Comparison of ENCODE assay signal across 24 cellular contexts in the genomic region with DNA sequence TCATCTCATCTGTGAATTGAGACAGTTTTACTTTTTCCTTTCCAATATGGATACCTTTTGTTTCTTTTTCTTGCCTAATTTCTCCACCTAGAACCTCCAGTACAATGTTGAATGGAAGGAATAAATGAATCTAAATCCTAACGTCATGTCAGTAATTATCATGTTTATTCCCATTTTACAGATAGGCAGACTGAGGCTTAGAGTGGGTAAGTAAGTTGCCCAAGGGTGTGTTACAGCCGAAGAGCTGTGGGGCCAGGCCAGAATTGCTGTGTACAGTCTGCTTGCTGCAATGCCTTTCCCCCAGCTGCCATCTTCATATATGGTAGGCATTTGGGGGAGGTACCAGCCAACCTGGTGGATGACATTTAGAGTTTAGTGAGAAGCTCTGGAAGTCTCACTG.
A peak's percentile ranks its signal among the peaks of the same experiment; 100 is the strongest.
DNase-seq lines count a peak whose midpoint lies in the region; ATAC-seq, FAIRE-seq and TF ChIP-seq lines count a peak whose summit lies in the region.
"Had no signal": no experiment of that assay in that cellular context is flagged by ENCODE, and none has a peak within 500 bp of the region (broad histone marks: within the 10 kb centered on the region; RNA-seq: fewer than 3 reads in every experiment).

No MANE protein-coding gene starts in this region.

- TF ChIP-seq RAD21 in HepG2 (CRISPR knock-in tag; IDR thresholded peaks at IDR 0.05) (no peak), K562 (CRISPR knock-in tag; conservative IDR thresholded peaks at IDR 0.05 in 1 of 2, IDR thresholded peaks at IDR 0.05 in 1 of 2) (no peak)

- 0 out of 2 replicates have a peak, but pooled peaks cover 3% of the 10 kb centered on the region for H4K20me1 ChIP-seq in HepG2 (ENCODE audit: insufficient read depth, low read length)
- peaks cover 11% of the 10 kb centered on the region; the same call in 1 of the 2 replicates for H4K20me1 ChIP-seq in K562 (replicated peaks; ENCODE audit: control insufficient read depth, insufficient read depth, low read length)
- H4K20me1 ChIP-seq: BLaER1 treated with 17β-estradiol and CSF1 and Interleukin-3, amounts not matched to agents 10 nM and 100 nM had no signal

- H3K4me1 ChIP-seq in HepG2 (ENCODE audit: insufficient read depth, low read length), result no peaks in the 10 kb centered on the region
- H3K4me1 ChIP-seq in right lobe of liver, result no peaks in the 10 kb centered on the region
- H3K4me1 ChIP-seq in K562 (replicated peaks in 1 of 2; ENCODE audit: control insufficient read depth in 2 of 2, insufficient read depth in 2 of 2, low read length in 2 of 2), result no peaks in the 10 kb centered on the region
- H3K4me1 ChIP-seq: A549, Caco-2 had no signal

- H3K9ac ChIP-seq in HepG2 (ENCODE audit: insufficient read depth, low read depth, low read length) (no peak overlapping the region), K562 (ENCODE audit: insufficient read depth in 1 of 2, low read depth in 2 of 2, low read length in 2 of 2) (no peak overlapping the region)
- H3K9ac ChIP-seq: BLaER1 treated with 17β-estradiol and CSF1 and Interleukin-3, amounts not matched to agents 10 nM and 100 nM had no signal

- TF ChIP-seq EP300 in HepG2 (IDR thresholded peaks at IDR 0.05; ENCODE audit: low read depth in 2 of 2, low read length in 2 of 2) (no peak), HepG2 (CRISPR knock-in tag; IDR thresholded peaks at IDR 0.05; ENCODE audit: borderline replicate concordance) (no peak), K562 (IDR thresholded peaks at IDR 0.05; ENCODE audit: low read length) (no peak)

- BruUV-seq in HepG2 (replicated peaks; lab: Mats Ljungman, UMichigan) (no TSS peak), K562 (replicated peaks; lab: Mats Ljungman, UMichigan) (no TSS peak)

- H3K9me3 ChIP-seq in HepG2 (ENCODE audit: low read length), result no peaks in the 10 kb centered on the region
- H3K9me3 ChIP-seq in right lobe of liver, result no peaks in the 10 kb centered on the region
- H3K9me3 ChIP-seq in K562 (replicated peaks; ENCODE audit: control insufficient read depth, insufficient read depth, low read depth, low read length), result no peaks in the 10 kb centered on the region
- H3K9me3 ChIP-seq: A549; BLaER1 treated with 17β-estradiol and CSF1 and Interleukin-3, amounts not matched to agents 10 nM and 100 nM; Caco-2 had no signal

- H3K27ac ChIP-seq in HepG2 (ENCODE audit: extremely low read length, insufficient read depth, low read length), result no peak overlapping the region
- no peak overlapping the region for H3K27ac ChIP-seq in right lobe of liver
- no peak overlapping the region for H3K27ac ChIP-seq in K562 (ENCODE audit: extremely low read depth, low read depth, low read length)
- H3K27ac ChIP-seq: 22Rv1; A549; BLaER1 treated with 17β-estradiol and CSF1 and Interleukin-3, amounts not matched to agents 10 nM and 100 nM; C4-2B had no signal

- H3K79me2 ChIP-seq in HepG2 (ENCODE audit: insufficient read depth, low read length) (no peaks in the 10 kb centered on the region), K562 (ENCODE audit: control insufficient read depth, insufficient read depth, low read length) (no peaks in the 10 kb centered on the region)

- 28% methylated on average over 2 of the region's 2 CpGs for WGBS in HepG2 (ENCODE audit: low lambda C conversion rate)
- WGBS in right lobe of liver (ENCODE audit: insufficient coverage, low coverage, low lambda C conversion rate, missing lambda C conversion rate), result 84% methylated on average over 2 of the region's 2 CpGs
- WGBS in K562 (ENCODE audit: insufficient coverage, low coverage, missing lambda C conversion rate), result 0% methylated on average over 2 of the region's 2 CpGs

- FAIRE-seq in HepG2 (lab: Jason Lieb, UNC), result no peak
- FAIRE-seq in K562 (lab: Jason Lieb, UNC), result no peak
- FAIRE-seq: A549, GM12878, GM12892, GM18507 had no signal

- H2AFZ ChIP-seq in HepG2 (ENCODE audit: low read length) (no peak overlapping the region), K562 (ENCODE audit: low read depth, low read length) (no peak overlapping the region)

- CTCF ChIA-PET in HepG2 (lab: Yijun Ruan, JAX; ENCODE audit: low intra/inter-chr PET ratio, low total read pairs), result no interaction called here
- CTCF ChIA-PET in K562 (lab: Yijun Ruan, JAX; ENCODE audit: low intra/inter-chr PET ratio), result no interaction called here

- H3K9me1 ChIP-seq in K562 (ENCODE audit: control insufficient read depth, insufficient read depth, low read length), result no peaks in the 10 kb centered on the region

- H3K4me3 ChIP-seq in HepG2 (replicated peaks in 1 of 3; ENCODE audit: insufficient read depth in 1 of 3, low read depth in 2 of 3, low read length in 3 of 3) (no peak overlapping the region), right lobe of liver (no peak overlapping the region), K562 (no peak overlapping the region)
- H3K4me3 ChIP-seq: A549; BLaER1 treated with 17β-estradiol and CSF1 and Interleukin-3, amounts not matched to agents 10 nM and 100 nM; GM12878 had no signal

- H3K36me3 ChIP-seq in HepG2 (replicated peaks in 1 of 2; ENCODE audit: control insufficient read depth in 1 of 2, insufficient read depth in 2 of 2, low read length in 2 of 2), result no peaks in the 10 kb centered on the region
- H3K36me3 ChIP-seq in right lobe of liver, result no peaks in the 10 kb centered on the region
- H3K36me3 ChIP-seq in K562 (ENCODE audit: control insufficient read depth, insufficient read depth, low read length), result no peaks in the 10 kb centered on the region
- H3K36me3 ChIP-seq: BLaER1 treated with 17β-estradiol and CSF1 and Interleukin-3, amounts not matched to agents 10 nM and 100 nM had no signal

- intact Hi-C loops in HepG2 (cut with micrococcal nuclease; ENCODE audit: unreplicated experiment) (no loop called here), right lobe of liver (cut with DNase I) (no loop called here), K562 (cut with micrococcal nuclease) (no loop called here)

- DNase-seq in HepG2 (ENCODE audit: low spot score) (no peak), right lobe of liver (no peak), K562 (ENCODE audit: extremely low read depth in 1 of 4, low spot score in 3 of 4) (no peak), NCI-H1092 treated with DMSO at 0.1 percent for 48 hours (lab: John Stamatoyannopoulos, UW) (no peak)
- DNase-seq: AML-193; Caco-2; Calu3; CD4-positive, alpha-beta T cell; CD8-positive, alpha-beta T cell; DMS 273 treated with DMSO at 0.1 percent for 48 hours; DMS153; DMS53; DMS79; DND-41; EL; GDM1 had no signal

- POLR2A ChIA-PET in HepG2 (lab: Yijun Ruan, JAX) (no interaction called here), K562 (lab: Yijun Ruan, JAX) (no interaction called here)

- TF ChIP-seq POLR2A in HepG2 (IDR thresholded peaks at IDR 0.05; ENCODE audit: insufficient read depth in 1 of 2, low read depth in 2 of 2, low read length in 2 of 2) (no peak), right lobe of liver (IDR thresholded peaks at IDR 0.05) (no peak), K562 (conservative IDR thresholded peaks at IDR 0.05) (no peak)

- no peak overlapping the region for H3K4me2 ChIP-seq in HepG2 (ENCODE audit: low read depth, low read length)
- H3K4me2 ChIP-seq in K562 (ENCODE audit: insufficient read depth, low read length), result no peak overlapping the region
- H3K4me2 ChIP-seq: A549; BLaER1 treated with 17β-estradiol and CSF1 and Interleukin-3, amounts not matched to agents 10 nM and 100 nM had no signal

- ATAC-seq in HepG2, result no peak
- ATAC-seq in right lobe of liver, result no peak
- ATAC-seq in K562, result no peak
- no peak for ATAC-seq in GM21526 (IDR thresholded peaks at IDR 0.05; ENCODE audit: low FRiP score, unreplicated experiment)
- ATAC-seq: A549; CD8-positive, alpha-beta T cell; GM12878 had no signal

- no peaks in the 10 kb centered on the region; a peak in 1 of 5 replicates for H3K27me3 ChIP-seq in HepG2 (ENCODE audit: control insufficient read depth in 1 of 2, insufficient read depth in 2 of 2, low read length in 2 of 2)
- no peaks in the 10 kb centered on the region for H3K27me3 ChIP-seq in right lobe of liver
- peaks cover 14 to 37% of the 10 kb centered on the region in 2 experiments for H3K27me3 ChIP-seq in K562 (ENCODE audit: control insufficient read depth in 2 of 2, insufficient read depth in 2 of 2, low read length in 2 of 2)
- H3K27me3 ChIP-seq: BLaER1 treated with 17β-estradiol and CSF1 and Interleukin-3, amounts not matched to agents 10 nM and 100 nM had no signal

- TF ChIP-seq CTCF in HepG2 (CRISPR knock-in tag; IDR thresholded peaks at IDR 0.05), result no peak
- no peak for TF ChIP-seq CTCF in right lobe of liver (IDR thresholded peaks at IDR 0.05)
- no peak for TF ChIP-seq CTCF in K562 (IDR thresholded peaks at IDR 0.05 in 2 of 3, conservative IDR thresholded peaks at IDR 0.05 in 1 of 3; ENCODE audit: insufficient read depth in 2 of 3, low read depth in 1 of 3, low read length in 3 of 3)

- in situ Hi-C loops in HepG2 (cut with HindIII; ENCODE audit: extremely low pct_ligation_motif_present, low pct_unique_long_range_greater_than_20kb), result no loop called here
- in situ Hi-C loops in K562 (cut with MboI), result no loop called here

TF ChIP-seq in HepG2, 621 proteins besides CTCF, POLR2A, EP300 and RAD21:
- TF ChIP-seq, protein P1, sequence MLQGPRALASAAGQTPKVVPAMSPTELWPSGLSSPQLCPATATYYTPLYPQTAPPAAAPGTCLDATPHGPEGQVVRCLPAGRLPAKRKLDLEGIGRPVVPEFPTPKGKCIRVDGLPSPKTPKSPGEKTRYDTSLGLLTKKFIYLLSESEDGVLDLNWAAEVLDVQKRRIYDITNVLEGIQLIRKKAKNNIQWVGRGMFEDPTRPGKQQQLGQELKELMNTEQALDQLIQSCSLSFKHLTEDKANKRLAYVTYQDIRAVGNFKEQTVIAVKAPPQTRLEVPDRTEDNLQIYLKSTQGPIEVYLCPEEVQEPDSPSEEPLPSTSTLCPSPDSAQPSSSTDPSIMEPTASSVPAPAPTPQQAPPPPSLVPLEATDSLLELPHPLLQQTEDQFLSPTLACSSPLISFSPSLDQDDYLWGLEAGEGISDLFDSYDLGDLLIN (CRISPR knock-in tag; IDR thresholded peaks at IDR 0.05; ENCODE audit: borderline replicate concordance), result no peak
- TF ChIP-seq ZNF629 (CRISPR knock-in tag; conservative IDR thresholded peaks at IDR 0.05), result peak; percentile 68

TF ChIP-seq in K562, 482 proteins besides CTCF, POLR2A, EP300 and RAD21 (continues in another document):
- TF ChIP-seq BDP1 (IDR thresholded peaks at IDR 0.05; ENCODE audit: insufficient read depth, insufficient read length) (no peak), MEIS2 (IDR thresholded peaks at IDR 0.05; ENCODE audit: partially characterized antibody) (no peak), KDM1A (IDR thresholded peaks at IDR 0.05) (peak in 1 of 2 experiments; percentile 60; a peak in 2 of 4 replicates), BRD9 (IDR thresholded peaks at IDR 0.05; ENCODE audit: low read depth, partially characterized antibody) (no peak), ZNF133 (CRISPR knock-in tag; IDR thresholded peaks at IDR 0.05) (no peak), NCOA1 (IDR thresholded peaks at IDR 0.05; ENCODE audit: low read depth) (no peak), SMAD1 (IDR thresholded peaks at IDR 0.05; ENCODE audit: low read depth, low read length, partially characterized antibody) (no peak), BCOR (IDR thresholded peaks at IDR 0.05) (peak; percentile 92), HDAC8 (tag; IDR thresholded peaks at IDR 0.05) (no peak), NFIX (CRISPR knock-in tag; IDR thresholded peaks at IDR 0.05; ENCODE audit: low read depth) (no peak), ILK (tag; IDR thresholded peaks at IDR 0.05; ENCODE audit: borderline replicate concordance, low read depth) (no peak)
